In the genomic region with DNA sequence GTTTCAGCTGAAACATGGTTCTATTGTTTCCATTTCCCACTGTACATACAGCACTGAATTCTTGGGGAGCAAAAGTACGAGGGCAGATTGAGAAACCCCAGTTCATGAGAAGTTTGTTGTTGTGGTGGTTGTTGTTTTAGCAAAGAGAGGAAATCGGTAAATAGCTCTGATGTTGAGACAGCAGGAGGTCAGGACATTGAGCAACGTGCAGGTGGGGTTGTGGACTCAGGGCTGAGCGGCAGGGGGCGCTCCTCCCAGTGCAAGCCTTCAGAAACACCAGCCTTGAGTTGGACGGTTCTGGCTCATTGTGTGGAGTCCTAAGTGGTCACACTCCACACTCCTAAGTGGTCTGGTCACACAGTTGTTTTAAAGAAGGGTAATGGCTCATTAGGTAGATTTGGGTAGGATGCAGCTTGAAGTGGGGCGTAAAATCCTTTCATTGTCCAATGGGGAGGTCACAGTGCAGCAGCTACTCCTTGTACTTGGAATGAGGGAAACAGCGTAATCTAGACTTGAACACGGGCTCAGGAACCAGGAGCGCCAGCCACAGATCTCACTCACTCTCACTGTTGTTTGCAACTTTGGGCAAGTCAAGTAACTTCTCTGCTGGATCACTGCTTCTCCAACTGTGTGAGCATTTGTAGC, we compare ENCODE assay signal across 1 cellular context.
TF ChIP-seq lines count a peak whose summit lies in the region.

No MANE protein-coding gene starts in this region.

TF ChIP-seq in H1, 55 proteins besides CTCF, POLR2A, EP300 and RAD21 (continued from another document):
- TF ChIP-seq, protein P1, sequence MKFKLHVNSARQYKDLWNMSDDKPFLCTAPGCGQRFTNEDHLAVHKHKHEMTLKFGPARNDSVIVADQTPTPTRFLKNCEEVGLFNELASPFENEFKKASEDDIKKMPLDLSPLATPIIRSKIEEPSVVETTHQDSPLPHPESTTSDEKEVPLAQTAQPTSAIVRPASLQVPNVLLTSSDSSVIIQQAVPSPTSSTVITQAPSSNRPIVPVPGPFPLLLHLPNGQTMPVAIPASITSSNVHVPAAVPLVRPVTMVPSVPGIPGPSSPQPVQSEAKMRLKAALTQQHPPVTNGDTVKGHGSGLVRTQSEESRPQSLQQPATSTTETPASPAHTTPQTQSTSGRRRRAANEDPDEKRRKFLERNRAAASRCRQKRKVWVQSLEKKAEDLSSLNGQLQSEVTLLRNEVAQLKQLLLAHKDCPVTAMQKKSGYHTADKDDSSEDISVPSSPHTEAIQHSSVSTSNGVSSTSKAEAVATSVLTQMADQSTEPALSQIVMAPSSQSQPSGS (IDR thresholded peaks at IDR 0.05; ENCODE audit: low read length) = peak; percentile 19; the same call in 1 of the 2 replicates
- TF ChIP-seq CBX8 (IDR thresholded peaks at IDR 0.05; ENCODE audit: borderline replicate concordance, low read depth, low read length) (no peak), TCF12 (IDR thresholded peaks at IDR 0.05; ENCODE audit: low read depth, low read length) (0 out of 2 replicates have a peak, but pooled peaks have one; percentile 67), CREB1 (IDR thresholded peaks at IDR 0.05) (peak; percentile 41; the same call in 1 of the 2 replicates), CEBPB (IDR thresholded peaks at IDR 0.05; ENCODE audit: low read depth, low read length) (peak; percentile 100)
- TF ChIP-seq, protein P2, sequence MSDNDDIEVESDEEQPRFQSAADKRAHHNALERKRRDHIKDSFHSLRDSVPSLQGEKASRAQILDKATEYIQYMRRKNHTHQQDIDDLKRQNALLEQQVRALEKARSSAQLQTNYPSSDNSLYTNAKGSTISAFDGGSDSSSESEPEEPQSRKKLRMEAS (IDR thresholded peaks at IDR 0.05) = peak; percentile 72
